ENCODE assay signal across 24 cellular contexts in genomic region chr1:45989249-45989648, GRCh38.
A peak's percentile ranks its signal among the peaks of the same experiment; 100 is the strongest.
DNase-seq lines count a peak whose midpoint lies in the region; ATAC-seq, FAIRE-seq and TF ChIP-seq lines count a peak whose summit lies in the region.
"Had no signal": no experiment of that assay in that cellular context is flagged by ENCODE, and none has a peak within 500 bp of the region (broad histone marks: within the 10 kb centered on the region; RNA-seq: fewer than 3 reads in every experiment).

No MANE protein-coding gene starts in this region.

- no peak for TF ChIP-seq EP300 in HepG2 (IDR thresholded peaks at IDR 0.05; ENCODE audit: low read depth in 2 of 2, low read length in 2 of 2)
- TF ChIP-seq EP300 in HepG2 (CRISPR knock-in tag; IDR thresholded peaks at IDR 0.05; ENCODE audit: borderline replicate concordance): no peak

- 99% methylated on average over 2 of the region's 2 CpGs for WGBS in HepG2 (ENCODE audit: low lambda C conversion rate)
- WGBS in right lobe of liver (ENCODE audit: insufficient coverage, low coverage, low lambda C conversion rate, missing lambda C conversion rate): 100% methylated on average over 1 of the region's 2 CpGs
- no CpG with 5 or more reads among the region's 2 CpGs for WGBS in mesendoderm (ENCODE audit: extremely low coverage, insufficient coverage, low lambda C conversion rate)

- H3K56ac ChIP-seq in mesendoderm (ENCODE audit: low read length): no peak overlapping the region

- H3K27ac ChIP-seq in HepG2 (ENCODE audit: extremely low read length, insufficient read depth, low read length) (no peak overlapping the region), right lobe of liver (no peak overlapping the region), mesendoderm (ENCODE audit: low read depth, low read length) (no peak overlapping the region)
- H3K27ac ChIP-seq: 22Rv1, BLaER1 had no signal

- H3K4ac ChIP-seq in mesendoderm (ENCODE audit: low read depth, low read length): no peak overlapping the region

- no peak for TF ChIP-seq POLR2A in HepG2 (IDR thresholded peaks at IDR 0.05; ENCODE audit: insufficient read depth in 1 of 2, low read depth in 2 of 2, low read length in 2 of 2)
- no peak for TF ChIP-seq POLR2A in right lobe of liver (IDR thresholded peaks at IDR 0.05)
- no peak for TF ChIP-seq POLR2A in H54 (IDR thresholded peaks at IDR 0.05; ENCODE audit: low read depth, low read length)

- intact Hi-C loops in HepG2 (cut with micrococcal nuclease; ENCODE audit: unreplicated experiment) (no loop called here), right lobe of liver (cut with DNase I) (no loop called here)

- BruUV-seq in HepG2 (replicated peaks; lab: Mats Ljungman, UMichigan): no TSS peak

- CTCF ChIA-PET in HepG2 (lab: Yijun Ruan, JAX; ENCODE audit: low intra/inter-chr PET ratio, low total read pairs): no interaction called here

- H2BK5ac ChIP-seq in mesendoderm (ENCODE audit: low read length): no peak overlapping the region

- DNase-seq in HepG2 (ENCODE audit: low spot score): no peak
- no peak for DNase-seq in right lobe of liver
- DNase-seq in H54 (ENCODE audit: insufficient read length, low spot score): no peak
- DNase-seq in mesendoderm: no peak
- DNase-seq in RKO (ENCODE audit: low spot score): no peak
- DNase-seq: ACHN; BE2C; C1 segment of cervical spinal cord; CD4-positive, alpha-beta memory T cell; CD4-positive, CD25-positive, alpha-beta regulatory T cell; CD8-positive, alpha-beta memory T cell; COR-L47; DMS 273 treated with DMSO at 0.1 percent for 48 hours; DMS153; DMS53; DMS79; DND-41; EL; GDM1 had no signal

- H3K4me3 ChIP-seq in HepG2 (replicated peaks in 1 of 3; ENCODE audit: insufficient read depth in 1 of 3, low read depth in 2 of 3, low read length in 3 of 3): no peak overlapping the region
- no peak overlapping the region for H3K4me3 ChIP-seq in right lobe of liver
- no peak overlapping the region for H3K4me3 ChIP-seq in mesendoderm (ENCODE audit: low read length)
- H3K4me3 ChIP-seq: BLaER1, GM12878 had no signal

- H3K4me1 ChIP-seq in HepG2 (ENCODE audit: insufficient read depth, low read length) (peaks cover 9% of the 10 kb centered on the region), right lobe of liver (no peaks in the 10 kb centered on the region), mesendoderm (ENCODE audit: control insufficient read depth, low read depth, low read length) (no peaks in the 10 kb centered on the region)
- H3K4me1 ChIP-seq: BE2C, BLaER1 had no signal

- FAIRE-seq in HepG2 (lab: Jason Lieb, UNC): no peak
- FAIRE-seq in H54 (lab: Jason Lieb, UNC): peak; percentile 30
- FAIRE-seq: GM12878, GM12892 had no signal

- H4K20me1 ChIP-seq in HepG2 (ENCODE audit: insufficient read depth, low read length): no peaks in the 10 kb centered on the region
- H4K20me1 ChIP-seq: BLaER1 had no signal

- no peak overlapping the region for H2AFZ ChIP-seq in HepG2 (ENCODE audit: low read length)

- no peak for ATAC-seq in HepG2
- ATAC-seq in right lobe of liver: no peak
- no peak for ATAC-seq in HG02759 (IDR thresholded peaks at IDR 0.05; ENCODE audit: unreplicated experiment)
- ATAC-seq: GM12878 had no signal

- H3K4me2 ChIP-seq in HepG2 (ENCODE audit: low read depth, low read length) (no peak overlapping the region), mesendoderm (ENCODE audit: low read length) (no peak overlapping the region)
- H3K4me2 ChIP-seq: BLaER1 had no signal

- H3K36me3 ChIP-seq in HepG2 (replicated peaks in 1 of 2; ENCODE audit: control insufficient read depth in 1 of 2, insufficient read depth in 2 of 2, low read length in 2 of 2) (0 out of 5 replicates have a peak, but pooled peaks cover 0 to 3% of the 10 kb centered on the region in 2 experiments), right lobe of liver (no peaks in the 10 kb centered on the region), mesendoderm (ENCODE audit: control insufficient read depth, insufficient read depth, low read length) (no peaks in the 10 kb centered on the region)
- H3K36me3 ChIP-seq: BE2C, BLaER1 had no signal

- no peaks in the 10 kb centered on the region for H3K27me3 ChIP-seq in HepG2 (ENCODE audit: control insufficient read depth in 1 of 2, insufficient read depth in 2 of 2, low read length in 2 of 2)
- no peaks in the 10 kb centered on the region for H3K27me3 ChIP-seq in right lobe of liver
- H3K27me3 ChIP-seq in mesendoderm (ENCODE audit: insufficient read depth, low read length, poor library complexity): no peaks in the 10 kb centered on the region
- H3K27me3 ChIP-seq: BE2C, BLaER1 had no signal

- no peak for TF ChIP-seq RAD21 in HepG2 (CRISPR knock-in tag; IDR thresholded peaks at IDR 0.05)

- H3K9me3 ChIP-seq in HepG2 (ENCODE audit: low read length) (no peaks in the 10 kb centered on the region), right lobe of liver (no peaks in the 10 kb centered on the region)
- H3K9me3 ChIP-seq: BE2C had no signal

- peak overlapping the region; percentile 93 for H4K8ac ChIP-seq in mesendoderm (ENCODE audit: low read depth, low read length)

- H3K18ac ChIP-seq in mesendoderm (ENCODE audit: low read length): no peak overlapping the region

- POLR2A ChIA-PET in HepG2 (lab: Yijun Ruan, JAX): no interaction called here

- H2BK15ac ChIP-seq in mesendoderm (replicated peaks; ENCODE audit: low read depth): no peak overlapping the region

- in situ Hi-C loops in HepG2 (cut with HindIII; ENCODE audit: extremely low pct_ligation_motif_present, low pct_unique_long_range_greater_than_20kb): no loop called here

- TF ChIP-seq CTCF in HepG2 (CRISPR knock-in tag; IDR thresholded peaks at IDR 0.05) (no peak), right lobe of liver (IDR thresholded peaks at IDR 0.05) (no peak)

- no peak overlapping the region for H3K23ac ChIP-seq in mesendoderm (ENCODE audit: low read length)

- H2BK120ac ChIP-seq in mesendoderm (ENCODE audit: low read depth, low read length): no peak overlapping the region

- H3K79me2 ChIP-seq in HepG2 (ENCODE audit: insufficient read depth, low read length) (peaks cover 6% of the 10 kb centered on the region), mesendoderm (ENCODE audit: control insufficient read depth, insufficient read depth, low read length) (no peaks in the 10 kb centered on the region)

- H3K79me1 ChIP-seq in mesendoderm (ENCODE audit: low read length): no peaks in the 10 kb centered on the region

- no peak overlapping the region for H2AK5ac ChIP-seq in mesendoderm (ENCODE audit: low read length)

- H4K5ac ChIP-seq in mesendoderm (ENCODE audit: low read length): no peak overlapping the region

- H3K9ac ChIP-seq in HepG2 (ENCODE audit: insufficient read depth, low read depth, low read length): no peak overlapping the region
- no peak overlapping the region for H3K9ac ChIP-seq in mesendoderm (ENCODE audit: low read length)
- H3K9ac ChIP-seq: BLaER1 had no signal

TF ChIP-seq in HepG2, 621 proteins besides CTCF, POLR2A, EP300 and RAD21:
- TF ChIP-seq ZNF354B (CRISPR knock-in tag; IDR thresholded peaks at IDR 0.05): no peak
- no peak for TF ChIP-seq ZNF280D (CRISPR knock-in tag; IDR thresholded peaks at IDR 0.05)
- 0 out of 2 replicates have a peak, but pooled peaks have one; percentile 32 for TF ChIP-seq MAFF (IDR thresholded peaks at IDR 0.05; ENCODE audit: low read depth, low read length)
- no peak for TF ChIP-seq ELK4 (CRISPR knock-in tag; IDR thresholded peaks at IDR 0.05; ENCODE audit: borderline replicate concordance)
- peak; percentile 41 to 69 for TF ChIP-seq MAFK (conservative IDR thresholded peaks at IDR 0.05 in 1 of 2, IDR thresholded peaks at IDR 0.05 in 1 of 2; ENCODE audit: low read length in 2 of 2)
